ENCODE assay signal across 8 cellular contexts in genomic region chr22:37681556-37682049, GRCh38. TPM values are rescaled to one million over a fixed set of nuclear protein-coding genes. Genes with fewer than 3 reads are reported as not detected.
DNase-seq lines count a peak whose midpoint lies in the region; ATAC-seq and TF ChIP-seq lines count a peak whose summit lies in the region.

No MANE protein-coding gene starts in this region.

- ATAC-seq in activated CD4-positive, alpha-beta T cell treated with anti-CD3 and anti-CD28 coated beads for 36 hours: peak; percentile 53
- peak; percentile 11 for ATAC-seq in memory B cell (ENCODE audit: low read depth)
- no peak for ATAC-seq in HG03097 (IDR thresholded peaks at IDR 0.05; ENCODE audit: low FRiP score, unreplicated experiment)

- in situ Hi-C loops in GM13977 (cut with MboI; ENCODE audit: low pct_unique_long_range_greater_than_20kb, low sequenced_read_pairs, unreplicated experiment): no loop called here

- no peak overlapping the region for H3K4me3 ChIP-seq in A673 (ENCODE audit: low read depth, low read length, poor library complexity, severe bottlenecking)
- no peak overlapping the region for H3K4me3 ChIP-seq in colonic mucosa

- H3K4me3 Mint-ChIP-seq in activated CD4-positive, alpha-beta T cell treated with anti-CD3 and anti-CD28 coated beads for 36 hours: no peak overlapping the region
- no peak overlapping the region for H3K4me3 Mint-ChIP-seq in memory B cell

- H3K27me3 ChIP-seq in A673 (replicated peaks; ENCODE audit: insufficient read depth, low read depth, low read length, poor library complexity) (no peaks in the 10 kb centered on the region), colonic mucosa (no peaks in the 10 kb centered on the region)

- H3K27ac ChIP-seq in A673 (ENCODE audit: low read depth, low read length, poor library complexity, severe bottlenecking) (no peak overlapping the region), colonic mucosa (no peak overlapping the region)

- TF ChIP-seq CTCF in A673 (conservative IDR thresholded peaks at IDR 0.05; ENCODE audit: low read depth, low read length): peak; percentile 92
- peak; percentile 89 for TF ChIP-seq CTCF in GM13977 (IDR thresholded peaks at IDR 0.05; ENCODE audit: extremely low read depth, insufficient read depth, missing control alignments)
- peak; percentile 82 for TF ChIP-seq CTCF in colonic mucosa (IDR thresholded peaks at IDR 0.05)

- DNase-seq in A673 (ENCODE audit: low spot score): peak; percentile 80
- peak; percentile 79 for DNase-seq in GM13977 (ENCODE audit: low spot score)
- DNase-seq in NCI-H446 treated with DMSO at 0.1 percent for 48 hours (lab: John Stamatoyannopoulos, UW): peak; percentile 7
- DNase-seq in activated CD4-positive, alpha-beta T cell treated with anti-CD3 and anti-CD28 coated beads for 36 hours: peak; percentile 87
- DNase-seq in colonic mucosa: peak; percentile 84
- peak; percentile 65 to 70 for DNase-seq in memory B cell (ENCODE audit: low spot score in 2 of 2)
- peak; percentile 33 to 50 for DNase-seq in stimulated activated CD8-positive, alpha-beta memory T cell treated with anti-CD3 and anti-CD28 coated beads, Interleukin-4, amount 100 ng/mL, for 4 hours (ENCODE audit: low read depth in 2 of 2, low spot score in 1 of 2)

- no peak overlapping the region for H3K9ac ChIP-seq in colonic mucosa (ENCODE audit: low read depth in 2 of 2, low read length in 2 of 2)

- POLR2A ChIA-PET in A673 (lab: Charles Lee; ENCODE audit: low non-redundant PET): no interaction called here
- POLR2A ChIA-PET in activated CD4-positive, alpha-beta T cell treated with anti-CD3 and anti-CD28 coated beads for 36 hours (lab: Charles Lee): interaction anchor here (0.5 to 1.8 kb wide), 4 partner anchors 13 to 55 kb away, joined by 3 to 5 read pairs (median 4); partner anchors contain the start of gene PDXP

- peaks cover 8% of the 10 kb centered on the region for H3K36me3 Mint-ChIP-seq in activated CD4-positive, alpha-beta T cell treated with anti-CD3 and anti-CD28 coated beads for 36 hours (ENCODE audit: low read depth)
- H3K36me3 Mint-ChIP-seq in memory B cell: peaks cover 5% of the 10 kb centered on the region

- H3K36me3 ChIP-seq in A673 (ENCODE audit: insufficient read depth, low read length, poor library complexity, severe bottlenecking) (no peaks in the 10 kb centered on the region), colonic mucosa (no peaks in the 10 kb centered on the region)

- H3K27ac Mint-ChIP-seq in activated CD4-positive, alpha-beta T cell treated with anti-CD3 and anti-CD28 coated beads for 36 hours: peak overlapping the region; percentile 67
- peak overlapping the region; percentile 40 for H3K27ac Mint-ChIP-seq in memory B cell

- intact Hi-C loops in A673 (cut with micrococcal nuclease; ENCODE audit: unreplicated experiment): loop anchor here (5.0 kb wide), 2 partner anchors 39 to 144 kb away; no protein-coding TSS in a partner anchor
- intact Hi-C loops in activated CD4-positive, alpha-beta T cell treated with anti-CD3 and anti-CD28 coated beads for 36 hours (cut with DNase I, micrococcal nuclease): loop anchor here (1.0 to 5.0 kb wide), 6 partner anchors 23 to 144 kb away; partner anchors contain the start of genes GGA1 (in 1 of the 2), PDXP (in 1 of the 2) and SH3BP1 (in 1 of the 2)
- intact Hi-C loops in colonic mucosa (cut with DNase I): loop anchor here (2.0 to 10.0 kb wide), 3 partner anchors 39 to 113 kb away; no protein-coding TSS in a partner anchor

- no peaks in the 10 kb centered on the region for H3K9me3 Mint-ChIP-seq in activated CD4-positive, alpha-beta T cell treated with anti-CD3 and anti-CD28 coated beads for 36 hours (ENCODE audit: low read depth)
- no peaks in the 10 kb centered on the region for H3K9me3 Mint-ChIP-seq in memory B cell

- CTCF ChIA-PET in A673 (lab: Charles Lee): interaction anchor here (0.6 to 2.0 kb wide), 7 partner anchors 14 to 75 kb away, joined by 3 to 45 read pairs (median 4); partner anchors contain the start of genes GGA1 and PDXP
- CTCF ChIA-PET in activated CD4-positive, alpha-beta T cell treated with anti-CD3 and anti-CD28 coated beads for 36 hours (lab: Charles Lee): interaction anchor here (0.5 to 4.8 kb wide), 24 partner anchors 9 to 161 kb away, joined by 3 to 79 read pairs (median 6); partner anchors contain the start of genes GGA1, PDXP and SH3BP1

- no peaks in the 10 kb centered on the region for H3K27me3 Mint-ChIP-seq in activated CD4-positive, alpha-beta T cell treated with anti-CD3 and anti-CD28 coated beads for 36 hours
- H3K27me3 Mint-ChIP-seq in memory B cell: no peaks in the 10 kb centered on the region

- H3K9me3 ChIP-seq in A673 (ENCODE audit: low read depth, low read length, poor library complexity, severe bottlenecking) (no peaks in the 10 kb centered on the region), colonic mucosa (no peaks in the 10 kb centered on the region)

- H3K4me1 ChIP-seq in A673 (ENCODE audit: insufficient read depth, low read length, poor library complexity, severe bottlenecking) (peaks cover 7% of the 10 kb centered on the region), colonic mucosa (peaks cover 14% of the 10 kb centered on the region)

- H3K4me1 Mint-ChIP-seq in activated CD4-positive, alpha-beta T cell treated with anti-CD3 and anti-CD28 coated beads for 36 hours: peaks cover 24% of the 10 kb centered on the region
- H3K4me1 Mint-ChIP-seq in memory B cell: peaks cover 19% of the 10 kb centered on the region

- no TSS peak for BruUV-seq in A673 (replicated peaks; lab: Mats Ljungman, UMichigan)

RNA-seq across cellular contexts. Expression of gene NOL12, which starts 4.5 kb away (rescaled TPM):
- total RNA-seq in A673 (2021) (51.9 and 52.9 TPM in 2 replicates), colonic mucosa (10 to 100 TPM; 25.2 to 48.4 TPM)
- 10 to 100 TPM; 37.1 to 42.3 TPM for total RNA-seq in activated CD4-positive, alpha-beta T cell treated with anti-CD3 and anti-CD28 coated beads for 36 hours

RNA-seq across cellular contexts. Expression of gene LGALS1, which starts 6.2 kb away (rescaled TPM):
- total RNA-seq in A673 (2021) (269 and 322 TPM in 2 replicates), colonic mucosa (100 to 1,000 TPM in 1 of 2 donors, 10 to 100 TPM in 1; 83.3 to 222 TPM)
- 100 to 1,000 TPM; 522 to 663 TPM for total RNA-seq in activated CD4-positive, alpha-beta T cell treated with anti-CD3 and anti-CD28 coated beads for 36 hours

RNA-seq across cellular contexts. Expression of gene TRIOBP, which starts 15.2 kb away (rescaled TPM):
- 28.7 and 35.1 TPM in 2 replicates for total RNA-seq in A673 (2021)
- 10 to 100 TPM; 23.3 to 26.1 TPM for total RNA-seq in activated CD4-positive, alpha-beta T cell treated with anti-CD3 and anti-CD28 coated beads for 36 hours
- 10 to 100 TPM; 69.5 to 75.7 TPM for total RNA-seq in colonic mucosa

RNA-seq across cellular contexts. Expression of gene PDXP, which starts 23.1 kb away (rescaled TPM):
- total RNA-seq in A673 (2021) (57.3 and 63.5 TPM in 2 replicates), colonic mucosa (10 to 100 TPM; 24.5 to 34.0 TPM)
- total RNA-seq in activated CD4-positive, alpha-beta T cell treated with anti-CD3 and anti-CD28 coated beads for 36 hours: 10 to 100 TPM; 35.8 to 37.8 TPM

RNA-seq across cellular contexts. Expression of gene SH3BP1, which starts 42.1 kb away (rescaled TPM):
- total RNA-seq in A673 (2021): 12.9 and 22.7 TPM in 2 replicates
- total RNA-seq in activated CD4-positive, alpha-beta T cell treated with anti-CD3 and anti-CD28 coated beads for 36 hours: 10 to 100 TPM; 86.5 to 98.2 TPM
- total RNA-seq in colonic mucosa: 100 to 1,000 TPM in 1 of 2 donors, 10 to 100 TPM in 1; 91.8 to 125 TPM

Comparison
In these comparisons a context has a peak if more than half of its experiments do, and no peak if none do; other contexts are left out.
1. DNase-seq: peak in every context shown above with its lines; median percentile 87 in activated CD4-positive, alpha-beta T cell treated with anti-CD3 and anti-CD28 coated beads for 36 hours; 84 in colonic mucosa; 80 in A673; 79 in GM13977; 68 in memory B cell; 42 in stimulated activated CD8-positive, alpha-beta memory T cell treated with anti-CD3 and anti-CD28 coated beads, Interleukin-4, amount 100 ng/mL, for 4 hours; 7 in NCI-H446 treated with DMSO at 0.1 percent for 48 hours.